In genomic region chr2:207317358-207317984, GRCh38 we compare ENCODE assay signal across 1 cellular context.
TF ChIP-seq lines count a peak whose summit lies in the region.

No MANE protein-coding gene starts in this region.

TF ChIP-seq in H1, 55 proteins besides CTCF, POLR2A, EP300 and RAD21 (continued from another document):
- no peak for TF ChIP-seq EZH2 (IDR thresholded peaks at IDR 0.05; ENCODE audit: low read depth, low read length, severe bottlenecking)
- TF ChIP-seq CBX8 (IDR thresholded peaks at IDR 0.05; ENCODE audit: borderline replicate concordance, low read depth, low read length) = no peak
- TF ChIP-seq MAFK (IDR thresholded peaks at IDR 0.05; ENCODE audit: low read depth, low read length) = no peak
- no peak for TF ChIP-seq SIN3A (conservative IDR thresholded peaks at IDR 0.05 in 1 of 2, IDR thresholded peaks at IDR 0.05 in 1 of 2; ENCODE audit: low read depth in 1 of 2, low read length in 2 of 2)
- no peak for TF ChIP-seq CHD1 (IDR thresholded peaks at IDR 0.05; ENCODE audit: low read depth, low read length)
- TF ChIP-seq JUN (IDR thresholded peaks at IDR 0.05; ENCODE audit: low read depth, low read length) = no peak
- TF ChIP-seq KDM4A (IDR thresholded peaks at IDR 0.05; ENCODE audit: low read depth, low read length, severe bottlenecking) = no peak
- TF ChIP-seq SP4 (IDR thresholded peaks at IDR 0.05; ENCODE audit: low read length) = no peak
- no peak for TF ChIP-seq TCF12 (IDR thresholded peaks at IDR 0.05; ENCODE audit: low read depth, low read length)
- TF ChIP-seq KDM1A (IDR thresholded peaks at IDR 0.05; ENCODE audit: borderline replicate concordance, low read length) = no peak
